In genomic region chr17:45222994-45223540, GRCh38 we compare ENCODE assay signal across 1 cellular context.
TF ChIP-seq lines count a peak whose summit lies in the region.

No MANE protein-coding gene starts in this region.

TF ChIP-seq in H1, 55 proteins besides CTCF, POLR2A, EP300 and RAD21:
- TF ChIP-seq SIN3A (conservative IDR thresholded peaks at IDR 0.05 in 1 of 2, IDR thresholded peaks at IDR 0.05 in 1 of 2; ENCODE audit: low read depth in 1 of 2, low read length in 2 of 2) (no peak), SP1 (IDR thresholded peaks at IDR 0.05; ENCODE audit: low read depth, low read length) (no peak), TAF7 (optimal IDR thresholded peaks at IDR 0.05; ENCODE audit: borderline replicate concordance, low read depth, low read length) (no peak), USF2 (IDR thresholded peaks at IDR 0.05; ENCODE audit: low read length) (no peak), SRF (IDR thresholded peaks at IDR 0.05; ENCODE audit: low read depth, low read length) (no peak), PHF8 (conservative IDR thresholded peaks at IDR 0.05; ENCODE audit: low read depth, low read length) (no peak), CHD1 (IDR thresholded peaks at IDR 0.05; ENCODE audit: low read depth, low read length) (no peak), YY1 (IDR thresholded peaks at IDR 0.05; ENCODE audit: low read depth, low read length) (no peak), FOSL1 (IDR thresholded peaks at IDR 0.05; ENCODE audit: insufficient read depth, low read depth, low read length) (no peak), GTF2F1 (IDR thresholded peaks at IDR 0.05; ENCODE audit: borderline replicate concordance, low read depth, low read length) (no peak), ASH2L (IDR thresholded peaks at IDR 0.05; ENCODE audit: low read length) (no peak), CHD2 (IDR thresholded peaks at IDR 0.05; ENCODE audit: low read length) (no peak), BRCA1 (IDR thresholded peaks at IDR 0.05; ENCODE audit: low read depth, low read length) (no peak), NANOG (IDR thresholded peaks at IDR 0.05; ENCODE audit: insufficient read depth, low read depth, low read length, poor library complexity, severe bottlenecking) (no peak), JUN (IDR thresholded peaks at IDR 0.05; ENCODE audit: low read depth, low read length) (no peak), SAP30 (IDR thresholded peaks at IDR 0.05; ENCODE audit: insufficient read depth, insufficient replicate concordance, low read length) (no peak), MAFK (IDR thresholded peaks at IDR 0.05; ENCODE audit: low read depth, low read length) (no peak), SP2 (IDR thresholded peaks at IDR 0.05; ENCODE audit: low read length) (no peak), TCF12 (IDR thresholded peaks at IDR 0.05; ENCODE audit: low read depth, low read length) (no peak), ZNF274 (IDR thresholded peaks at IDR 0.05; ENCODE audit: borderline replicate concordance, extremely low read depth, low read length) (no peak)
TF ChIP-seq in H1: peak in this region for 0.
